22 cellular contexts compared by ENCODE assay signal in the genomic region with DNA sequence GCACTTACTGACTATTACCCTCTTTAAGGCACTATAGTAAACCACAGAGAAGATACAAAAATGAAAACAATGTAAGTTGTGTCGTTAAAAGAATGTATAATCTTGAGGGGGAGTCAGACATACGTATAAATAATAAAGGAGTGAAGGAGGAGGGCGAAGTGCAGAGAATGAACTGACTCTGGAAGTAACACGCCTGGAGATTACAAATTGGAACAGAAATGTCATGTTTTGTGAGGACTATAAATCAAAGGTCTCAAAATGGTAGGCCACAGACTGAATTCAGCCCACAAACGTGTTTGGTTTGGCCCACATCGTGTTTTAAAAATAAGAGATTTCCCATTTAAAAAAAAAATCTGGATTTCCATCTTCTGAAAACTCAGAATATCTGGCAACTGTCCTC. TPM values are rescaled to one million over a fixed set of nuclear protein-coding genes. Genes with fewer than 3 reads are reported as not detected.
"Had no signal": no experiment of that assay in that cellular context is flagged by ENCODE, and none has a peak within 500 bp of the region (broad histone marks: within the 10 kb centered on the region; RNA-seq: fewer than 3 reads in every experiment).

No MANE protein-coding gene starts in this region.

- H3K27ac Mint-ChIP-seq: activated CD8-positive, alpha-beta T cell treated with anti-CD3 and anti-CD28 coated beads, Interleukin-2, amount 10 ng/mL, durations not matched to agents 7 days and 5 days; activated naive CD8-positive, alpha-beta T cell treated with anti-CD3 and anti-CD28 coated beads, Interleukin-2, amount 10 ng/mL, durations not matched to agents 7 days and 5 days; T-helper 1 cell treated with Interleukin-12 subunit alpha and Interleukin-12 subunit beta and Interleukin-4 antibody, amounts not matched to agents 30 μg/mL and 1 μg/mL, for 36 hours had no signal

- H3K4me3 Mint-ChIP-seq: activated CD8-positive, alpha-beta T cell treated with anti-CD3 and anti-CD28 coated beads, Interleukin-2, amount 10 ng/mL, durations not matched to agents 7 days and 5 days; activated naive CD8-positive, alpha-beta T cell treated with anti-CD3 and anti-CD28 coated beads, Interleukin-2, amount 10 ng/mL, durations not matched to agents 7 days and 5 days; T-helper 1 cell treated with Interleukin-12 subunit alpha and Interleukin-12 subunit beta and Interleukin-4 antibody, amounts not matched to agents 30 μg/mL and 1 μg/mL, for 36 hours had no signal

- H3K4me1 ChIP-seq: adrenal gland, Peyer's patch, SJSA1 had no signal

- H3K36me3 ChIP-seq: adrenal gland, ascending aorta, brain microvascular endothelial cell, cardiac muscle cell, Peyer's patch, SJSA1 had no signal

- H3K9me3 Mint-ChIP-seq: T-helper 1 cell treated with Interleukin-12 subunit alpha and Interleukin-12 subunit beta and Interleukin-4 antibody, amounts not matched to agents 30 μg/mL and 1 μg/mL, for 36 hours had no signal

- ATAC-seq: activated CD4-positive, CD25-positive, alpha-beta regulatory T cell treated with anti-CD3 and anti-CD28 coated beads, Interleukin-2, amount 50 U/mL, for 24 hours; activated CD8-positive, alpha-beta T cell treated with anti-CD3 and anti-CD28 coated beads, Interleukin-2, amount 10 ng/mL, durations not matched to agents 7 days and 5 days had no signal

- H3K9me3 ChIP-seq: adrenal gland, ascending aorta, Peyer's patch, SJSA1 had no signal

- DNase-seq: activated CD4-positive, alpha-beta T cell treated with anti-CD3 and anti-CD28 coated beads for 4 hours; activated CD8-positive, alpha-beta memory T cell treated with anti-CD3 and anti-CD28 coated beads, Interleukin-2, amount 50 U/mL, for 48 hours; activated CD8-positive, alpha-beta T cell treated with anti-CD3 and anti-CD28 coated beads, Interleukin-2, amount 10 ng/mL, durations not matched to agents 7 days and 5 days; activated naive CD4-positive, alpha-beta T cell treated with anti-CD3 and anti-CD28 coated beads, Interleukin-2, amount 50 U/mL, for 16 hours; activated naive CD8-positive, alpha-beta T cell treated with anti-CD3 and anti-CD28 coated beads, Interleukin-2, amount 10 ng/mL, durations not matched to agents 7 days and 5 days; activated T-cell treated with anti-CD3 and anti-CD28 coated beads, Interleukin-2, amount 50 U/mL, for 1 hour; adrenal gland; brain microvascular endothelial cell; Kasumi-1; NCI-H1048; NCI-H1694; NCI-H2029 treated with DMSO at 0.1 percent for 48 hours; NCI-H524; Peyer's patch; Right ventricle myocardium superior had no signal

- H3K36me3 Mint-ChIP-seq: activated naive CD8-positive, alpha-beta T cell treated with anti-CD3 and anti-CD28 coated beads, Interleukin-2, amount 10 ng/mL, durations not matched to agents 7 days and 5 days had no signal

- H3K27ac ChIP-seq: adrenal gland, brain microvascular endothelial cell, cardiac muscle cell, Peyer's patch, RWPE1, SJSA1 had no signal

- H3K4me3 ChIP-seq: adrenal gland, ascending aorta, cardiac muscle cell, Peyer's patch, SJSA1 had no signal

- H3K27me3 ChIP-seq: adrenal gland, ascending aorta, brain microvascular endothelial cell, cardiac muscle cell, Peyer's patch had no signal

RNA-seq across cellular contexts. Expression of gene COL25A1, which starts 31.7 kb away (rescaled TPM):
- total RNA-seq: activated CD8-positive, alpha-beta T cell treated with anti-CD3 and anti-CD28 coated beads, Interleukin-2, amount 10 ng/mL, durations not matched to agents 7 days and 5 days; M059J had no signal
